30 cellular contexts compared by ENCODE assay signal in genomic region chr16:83171396-83171795, GRCh38.
"Had no signal": no experiment of that assay in that cellular context is flagged by ENCODE, and none has a peak within 500 bp of the region (broad histone marks: within the 10 kb centered on the region; RNA-seq: fewer than 3 reads in every experiment).

No MANE protein-coding gene starts in this region.

- DNase-seq: activated CD4-positive, alpha-beta memory T cell treated with anti-CD3 and anti-CD28 coated beads for 36 hours; activated CD4-positive, alpha-beta T cell treated with anti-CD3 and anti-CD28 coated beads for 36 hours; activated CD4-positive, alpha-beta T cell treated with anti-CD3 and anti-CD28 coated beads, Interleukin-2, amount 10 ng/mL, durations not matched to agents 24 days and 14 days; activated CD4-positive, CD25-positive, alpha-beta regulatory T cell; activated CD4-positive, CD25-positive, alpha-beta regulatory T cell treated with anti-CD3 and anti-CD28 coated beads, Interleukin-2, amount 50 U/mL, for 72 hours; activated CD8-positive, alpha-beta memory T cell treated with anti-CD3 and anti-CD28 coated beads, Interleukin-2, amount 10 ng/mL, durations not matched to agents 7 days and 5 days; activated CD8-positive, alpha-beta memory T cell treated with anti-CD3 and anti-CD28 coated beads, Interleukin-2, amount 50 U/mL, for 4 hours; activated CD8-positive, alpha-beta T cell treated with anti-CD3 and anti-CD28 coated beads, Interleukin-2, amount 10 ng/mL, durations not matched to agents 7 days and 5 days; activated effector memory CD4-positive, alpha-beta T cell treated with anti-CD3 and anti-CD28 coated beads, Interleukin-2, amount 50 U/mL, for 16 hours; activated naive CD4-positive, alpha-beta T cell treated with anti-CD3 and anti-CD28 coated beads for 36 hours; activated naive CD8-positive, alpha-beta T cell treated with anti-CD3 and anti-CD28 coated beads for 36 hours; activated naive CD8-positive, alpha-beta T cell treated with anti-CD3 and anti-CD28 coated beads, Interleukin-2, amount 50 U/mL, for 24 hours; activated T-cell treated with anti-CD3 and anti-CD28 coated beads, Interleukin-2, amount 50 U/mL, for 1 hour; activated T-cell treated with anti-CD3 and anti-CD28 coated beads, Interleukin-2, amount 50 U/mL, for 48 hours; adrenal gland; amygdala; aorta; body of pancreas; central memory CD4-positive, alpha-beta T cell; cerebellar nuclear complex; colonic mucosa; effector CD4-positive, alpha-beta T cell; effector memory CD8-positive, alpha-beta T cell; erythroblast; foreskin keratinocyte; gastrocnemius medialis; glutamatergic neuron; heart left ventricle; T-helper 2 cell had no signal

- H3K27me3 ChIP-seq: adrenal gland, body of pancreas, colonic mucosa, esophagus muscularis mucosa, foreskin keratinocyte, gastrocnemius medialis, heart left ventricle had no signal

- H3K9me3 ChIP-seq: adrenal gland, body of pancreas, colonic mucosa, esophagus muscularis mucosa, gastrocnemius medialis had no signal

- H3K4me3 ChIP-seq: adrenal gland, body of pancreas, colonic mucosa, esophagus muscularis mucosa, gastrocnemius medialis, heart left ventricle had no signal

- H3K27ac ChIP-seq: adrenal gland, body of pancreas, colonic mucosa, esophagus muscularis mucosa, foreskin keratinocyte, gastrocnemius medialis, heart left ventricle had no signal

- H3K36me3 ChIP-seq: adrenal gland, colonic mucosa, esophagus muscularis mucosa, gastrocnemius medialis, heart left ventricle had no signal

- H3K4me1 ChIP-seq: adrenal gland, body of pancreas, colonic mucosa, esophagus muscularis mucosa, foreskin keratinocyte, heart left ventricle had no signal
